In the genomic region with DNA sequence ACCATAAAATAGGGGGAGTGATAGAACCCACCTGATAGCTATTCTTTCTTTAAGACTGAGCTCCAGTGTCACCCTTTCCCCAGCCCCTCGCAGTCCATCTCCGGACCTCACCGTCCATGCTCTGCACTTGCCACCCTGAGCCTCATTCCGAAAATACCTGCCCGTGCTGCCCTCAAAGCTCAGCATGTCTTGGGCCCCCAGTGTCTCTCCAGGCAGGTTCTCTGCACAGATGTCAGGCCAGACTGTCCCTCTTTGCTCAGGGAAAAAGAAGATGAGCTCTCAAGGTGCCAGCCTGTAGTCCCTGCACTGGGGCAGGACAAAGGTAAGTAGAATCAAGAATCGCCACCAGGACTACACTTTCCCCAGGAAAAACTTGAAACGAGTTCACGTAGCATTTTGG, we compare ENCODE assay signal across 34 cellular contexts. TPM values are rescaled to one million over a fixed set of nuclear protein-coding genes. Genes with fewer than 3 reads are reported as not detected.
"Had no signal": no experiment of that assay in that cellular context is flagged by ENCODE, and none has a peak within 500 bp of the region (broad histone marks: within the 10 kb centered on the region; RNA-seq: fewer than 3 reads in every experiment).

No MANE protein-coding gene starts in this region.

- DNase-seq: activated CD4-positive, alpha-beta memory T cell treated with anti-CD3 and anti-CD28 coated beads, Interleukin-2, amount 10 ng/mL, durations not matched to agents 7 days and 5 days; activated CD4-positive, alpha-beta T cell treated with anti-CD3 and anti-CD28 coated beads for 1 hour; activated CD4-positive, alpha-beta T cell treated with anti-CD3 and anti-CD28 coated beads for 48 hours; activated CD4-positive, CD25-positive, alpha-beta regulatory T cell; activated CD8-positive, alpha-beta memory T cell treated with anti-CD3 and anti-CD28 coated beads for 24 hours; activated CD8-positive, alpha-beta memory T cell treated with anti-CD3 and anti-CD28 coated beads, Interleukin-2, amount 10 ng/mL, durations not matched to agents 7 days and 5 days; activated CD8-positive, alpha-beta memory T cell treated with anti-CD3 and anti-CD28 coated beads, Interleukin-2, amount 50 U/mL, for 48 hours; activated effector memory CD4-positive, alpha-beta T cell treated with anti-CD3 and anti-CD28 coated beads, Interleukin-2, amount 50 U/mL, for 16 hours; activated naive CD4-positive, alpha-beta T cell; activated naive CD4-positive, alpha-beta T cell treated with anti-CD3 and anti-CD28 coated beads, Interleukin-2, amount 50 U/mL, for 16 hours; activated naive CD8-positive, alpha-beta T cell treated with anti-CD3 and anti-CD28 coated beads for 36 hours; activated T-cell treated with anti-CD3 and anti-CD28 coated beads, Interleukin-2, amount 50 U/mL, for 72 hours; amniotic stem cell; NCI-H1105; NCI-H1436; NCI-H1694 treated with DMSO at 0.1 percent for 48 hours; NCI-H2029; NCI-H345; NCI-H524 treated with DMSO at 0.1 percent for 48 hours; NK-92 treated with Interleukin-12 subunit alpha and Interleukin-12 subunit beta, amount 100 ng/mL, for 24 hours; PC-3; Peyer's patch; SIG-M5; T-cell; T-helper 17 cell had no signal

- H3K36me3 ChIP-seq: ascending aorta, cardiac muscle cell, Peyer's patch had no signal

- H3K9me3 ChIP-seq: ascending aorta, Peyer's patch had no signal

- H3K36me3 Mint-ChIP-seq: activated CD8-positive, alpha-beta memory T cell treated with anti-CD3 and anti-CD28 coated beads, Interleukin-2, amount 10 ng/mL, durations not matched to agents 7 days and 5 days; activated naive CD8-positive, alpha-beta T cell treated with anti-CD3 and anti-CD28 coated beads for 36 hours; T-cell had no signal

- H3K4me1 ChIP-seq: ascending aorta, Peyer's patch had no signal

- H3K4me1 Mint-ChIP-seq: activated T-helper 17 cell treated with anti-CD3 and anti-CD28 coated beads, Interleukin-2, amount 50 U/mL, for 72 hours had no signal

- H3K27me3 ChIP-seq: ascending aorta, cardiac muscle cell, Peyer's patch had no signal

- H3K9me3 Mint-ChIP-seq: activated CD4-positive, alpha-beta memory T cell treated with anti-CD3 and anti-CD28 coated beads, Interleukin-2, amount 10 ng/mL, durations not matched to agents 7 days and 5 days; activated naive CD8-positive, alpha-beta T cell treated with anti-CD3 and anti-CD28 coated beads for 36 hours; activated T-cell treated with anti-CD3 and anti-CD28 coated beads, Interleukin-2, amount 50 U/mL, for 72 hours; activated T-helper 17 cell treated with anti-CD3 and anti-CD28 coated beads, Interleukin-2, amount 50 U/mL, for 72 hours; T-cell had no signal

- ATAC-seq: activated CD8-positive, alpha-beta memory T cell treated with anti-CD3 and anti-CD28 coated beads, Interleukin-2, amount 10 ng/mL, durations not matched to agents 7 days and 5 days; activated T-cell treated with anti-CD3 and anti-CD28 coated beads, Interleukin-2, amount 50 U/mL, for 72 hours; activated T-helper 17 cell treated with anti-CD3 and anti-CD28 coated beads, Interleukin-2, amount 50 U/mL, for 72 hours; PC-3; Right ventricle myocardium inferior; SK-N-SH treated with all-trans-retinoic acid at 6 μM for 48 hours; T-cell; T-helper 17 cell had no signal

- H3K4me3 Mint-ChIP-seq: activated CD4-positive, alpha-beta memory T cell treated with anti-CD3 and anti-CD28 coated beads, Interleukin-2, amount 10 ng/mL, durations not matched to agents 7 days and 5 days; activated CD8-positive, alpha-beta memory T cell treated with anti-CD3 and anti-CD28 coated beads, Interleukin-2, amount 10 ng/mL, durations not matched to agents 7 days and 5 days; activated naive CD8-positive, alpha-beta T cell treated with anti-CD3 and anti-CD28 coated beads for 36 hours; activated T-cell treated with anti-CD3 and anti-CD28 coated beads, Interleukin-2, amount 50 U/mL, for 72 hours; activated T-helper 17 cell treated with anti-CD3 and anti-CD28 coated beads, Interleukin-2, amount 50 U/mL, for 72 hours; T-cell; T-helper 17 cell had no signal

- H3K27ac ChIP-seq: ascending aorta, cardiac muscle cell, Peyer's patch, RWPE1, VCaP had no signal

- H3K27ac Mint-ChIP-seq: activated CD4-positive, alpha-beta memory T cell treated with anti-CD3 and anti-CD28 coated beads, Interleukin-2, amount 10 ng/mL, durations not matched to agents 7 days and 5 days; activated CD8-positive, alpha-beta memory T cell treated with anti-CD3 and anti-CD28 coated beads, Interleukin-2, amount 10 ng/mL, durations not matched to agents 7 days and 5 days; activated naive CD8-positive, alpha-beta T cell treated with anti-CD3 and anti-CD28 coated beads for 36 hours; activated T-cell treated with anti-CD3 and anti-CD28 coated beads, Interleukin-2, amount 50 U/mL, for 72 hours; activated T-helper 17 cell treated with anti-CD3 and anti-CD28 coated beads, Interleukin-2, amount 50 U/mL, for 72 hours; T-cell; T-helper 17 cell had no signal

- H3K4me3 ChIP-seq: ascending aorta, cardiac muscle cell, Peyer's patch had no signal

RNA-seq across cellular contexts. Expression of a gene that starts 59.5 kb away (rescaled TPM):
- total RNA-seq: ascending aorta, MCF 10A, Right ventricle myocardium inferior, SK-MEL-5 had no signal
